Comparison of ENCODE assay signal across 8 cellular contexts in genomic region chr12:15563683-15564082, GRCh38.
A peak's percentile ranks its signal among the peaks of the same experiment; 100 is the strongest.
DNase-seq lines count a peak whose midpoint lies in the region; ATAC-seq and TF ChIP-seq lines count a peak whose summit lies in the region.

No MANE protein-coding gene starts in this region.

- peak overlapping the region in 6 of 7 donors; percentile 15 to 75 (median 44) for H3K4me3 Mint-ChIP-seq in CD8-positive, alpha-beta memory T cell
- H3K4me3 Mint-ChIP-seq in activated naive CD8-positive, alpha-beta T cell treated with anti-CD3 and anti-CD28 coated beads, Interleukin-2, amount 50 U/mL, for 24 hours = peak overlapping the region; percentile 76

- no peak for TF ChIP-seq POLR2A in erythroblast (IDR thresholded peaks at IDR 0.05; ENCODE audit: low read length)

- H3K9me3 ChIP-seq in CD8-positive, alpha-beta memory T cell (ENCODE audit: low read length) = no peaks in the 10 kb centered on the region

- POLR2A ChIA-PET in CD8-positive, alpha-beta memory T cell (lab: Charles Lee) = interaction anchor here (0.9 kb wide), 1 partner anchor 18 kb away, joined by 3 read pairs; no protein-coding TSS in a partner anchor

- H3K4me1 Mint-ChIP-seq in CD8-positive, alpha-beta memory T cell = peaks cover 12 to 26% (median 24%) of the 10 kb centered on the region in 3 donors
- H3K4me1 Mint-ChIP-seq in activated naive CD8-positive, alpha-beta T cell treated with anti-CD3 and anti-CD28 coated beads, Interleukin-2, amount 50 U/mL, for 24 hours = peaks cover 44% of the 10 kb centered on the region

- CTCF ChIA-PET in CD8-positive, alpha-beta memory T cell (lab: Charles Lee) = interaction anchor here (1.3 to 1.8 kb wide), 2 partner anchors 17 to 31 kb away, joined by 5 to 6 read pairs; no protein-coding TSS in a partner anchor

- peak in 1 of 5 donors; percentile 41 for DNase-seq in CD8-positive, alpha-beta memory T cell
- no peak for DNase-seq in activated naive CD8-positive, alpha-beta T cell treated with anti-CD3 and anti-CD28 coated beads, Interleukin-2, amount 50 U/mL, for 24 hours
- DNase-seq in lung microvascular endothelial cell (ENCODE audit: low read depth in 2 of 2) (peak; percentile 34 to 79), DMS53 (lab: John Stamatoyannopoulos, UW) (no peak), HuH-7 (ENCODE audit: low spot score) (no peak), erythroblast (lab: John Stamatoyannopoulos, UW) (no peak)

- H3K36me3 Mint-ChIP-seq in CD8-positive, alpha-beta memory T cell = peaks cover 0 to 3% (median 0%) of the 10 kb centered on the region in 3 donors
- no peaks in the 10 kb centered on the region for H3K36me3 Mint-ChIP-seq in activated naive CD8-positive, alpha-beta T cell treated with anti-CD3 and anti-CD28 coated beads, Interleukin-2, amount 50 U/mL, for 24 hours (ENCODE audit: low read depth)

- no peaks in the 10 kb centered on the region for H3K27me3 ChIP-seq in CD8-positive, alpha-beta memory T cell (ENCODE audit: insufficient read depth, low read length, poor library complexity, severe bottlenecking)

- H3K9me3 Mint-ChIP-seq in CD8-positive, alpha-beta memory T cell = no peaks in the 10 kb centered on the region
- no peaks in the 10 kb centered on the region for H3K9me3 Mint-ChIP-seq in activated naive CD8-positive, alpha-beta T cell treated with anti-CD3 and anti-CD28 coated beads, Interleukin-2, amount 50 U/mL, for 24 hours

- peak overlapping the region in 5 of 8 donors; percentile 2 to 76 (median 21) for H3K27ac Mint-ChIP-seq in CD8-positive, alpha-beta memory T cell
- H3K27ac Mint-ChIP-seq in activated naive CD8-positive, alpha-beta T cell treated with anti-CD3 and anti-CD28 coated beads, Interleukin-2, amount 50 U/mL, for 24 hours = peak overlapping the region; percentile 91

- peaks cover 41% of the 10 kb centered on the region for H3K4me1 ChIP-seq in CD8-positive, alpha-beta memory T cell (ENCODE audit: insufficient read depth, low read length)

- peaks cover 10 to 24% of the 10 kb centered on the region in 2 donors for H3K27me3 Mint-ChIP-seq in CD8-positive, alpha-beta memory T cell
- no peaks in the 10 kb centered on the region for H3K27me3 Mint-ChIP-seq in activated naive CD8-positive, alpha-beta T cell treated with anti-CD3 and anti-CD28 coated beads, Interleukin-2, amount 50 U/mL, for 24 hours

- ATAC-seq in HG02610 (IDR thresholded peaks at IDR 0.05; ENCODE audit: unreplicated experiment) (peak; percentile 83), HG03565 (IDR thresholded peaks at IDR 0.05; ENCODE audit: unreplicated experiment) (no peak)
- ATAC-seq in activated naive CD8-positive, alpha-beta T cell treated with anti-CD3 and anti-CD28 coated beads, Interleukin-2, amount 50 U/mL, for 24 hours = peak; percentile 93

- H3K36me3 ChIP-seq in CD8-positive, alpha-beta memory T cell (ENCODE audit: insufficient read depth, low read length) = no peaks in the 10 kb centered on the region

- no peak overlapping the region for H3K27ac ChIP-seq in CD8-positive, alpha-beta memory T cell (ENCODE audit: low read depth, low read length)

- H3K4me3 ChIP-seq in CD8-positive, alpha-beta memory T cell (ENCODE audit: low read length) = peak overlapping the region; percentile 25

Comparison
In these comparisons a context has a peak if more than half of its experiments do, and no peak if none do; other contexts are left out.
1. DNase-seq: peak in lung microvascular endothelial cell (2 of 2); none in activated naive CD8-positive, alpha-beta T cell treated with anti-CD3 and anti-CD28 coated beads, Interleukin-2, amount 50 U/mL, for 24 hours (single experiment), DMS53 (single experiment), HuH-7 (single experiment) and erythroblast (0 of 2).